Comparison of ENCODE assay signal across 16 cellular contexts in the genomic region with DNA sequence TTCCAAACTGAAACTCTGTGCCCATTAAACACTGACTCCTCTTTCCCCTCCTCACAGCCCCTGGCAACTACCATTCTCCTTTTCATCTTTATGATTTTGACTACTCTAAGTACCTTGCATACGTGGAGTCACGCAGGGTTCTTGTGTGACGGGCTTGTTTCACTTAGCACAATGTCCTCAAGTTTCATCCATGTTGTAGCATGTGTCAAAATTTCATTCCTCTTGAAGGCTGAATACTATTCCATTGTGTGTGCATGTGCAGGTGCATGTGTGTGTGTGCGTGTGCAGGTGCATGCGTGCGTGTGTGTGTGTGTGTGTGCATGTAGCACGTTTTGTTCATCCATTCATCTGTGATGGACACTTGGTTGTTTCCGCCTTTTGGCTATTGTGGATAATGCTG.
A peak's percentile ranks its signal among the peaks of the same experiment; 100 is the strongest.
DNase-seq lines count a peak whose midpoint lies in the region; ATAC-seq and TF ChIP-seq lines count a peak whose summit lies in the region.
"Had no signal": no experiment of that assay in that cellular context is flagged by ENCODE, and none has a peak within 500 bp of the region (broad histone marks: within the 10 kb centered on the region; RNA-seq: fewer than 3 reads in every experiment).

No MANE protein-coding gene starts in this region.

- no peak for DNase-seq in central memory CD8-positive, alpha-beta T cell (ENCODE audit: low spot score in 2 of 2)
- DNase-seq in midbrain (lab: John Stamatoyannopoulos, UW), result no peak
- no peak for DNase-seq in MG63
- no peak for DNase-seq in T-helper 9 cell
- DNase-seq: activated T-cell treated with anti-CD3 and anti-CD28 coated beads for 4 hours, brain microvascular endothelial cell, Calu3, endodermal cell, NCI-H187, NCI-H69, right cardiac atrium, Right ventricle myocardium superior had no signal

- no peak overlapping the region for H3K4me3 Mint-ChIP-seq in central memory CD8-positive, alpha-beta T cell
- H3K4me3 Mint-ChIP-seq: endodermal cell; natural killer cell treated with Interleukin-12 subunit alpha and Interleukin-12 subunit beta and Interleukin-15 and Interleukin-18, amount 100 ng/mL, for 72 hours had no signal

- H3K27ac Mint-ChIP-seq in central memory CD8-positive, alpha-beta T cell (ENCODE audit: low read depth), result peak overlapping the region; percentile 90
- H3K27ac Mint-ChIP-seq: endodermal cell had no signal

- H3K27me3 ChIP-seq in DOHH2 (ENCODE audit: control insufficient read depth, low read length) (no peaks in the 10 kb centered on the region), OCI-LY1 (ENCODE audit: insufficient read depth, low read length) (no peaks in the 10 kb centered on the region), neutrophil (peaks cover 4% of the 10 kb centered on the region), MG63 (no peaks in the 10 kb centered on the region)
- H3K27me3 ChIP-seq: brain microvascular endothelial cell had no signal

- H3K27ac ChIP-seq in DOHH2 (ENCODE audit: low read depth, low read length) (peak overlapping the region; percentile 97), OCI-LY1 (ENCODE audit: low read depth, low read length, poor library complexity, severe bottlenecking) (peak overlapping the region; percentile 91), neutrophil (peak overlapping the region; percentile 100)

- H3K9me2 ChIP-seq in DOHH2 (replicated peaks; ENCODE audit: control insufficient read depth, low read length) (no peaks in the 10 kb centered on the region), OCI-LY1 (ENCODE audit: low read depth, low read length) (no peaks in the 10 kb centered on the region)

- H3K4me2 ChIP-seq in DOHH2 (ENCODE audit: low read length) (peak overlapping the region; percentile 97), OCI-LY1 (ENCODE audit: low read length) (no peak overlapping the region)

- H3K36me3 ChIP-seq in DOHH2 (ENCODE audit: control insufficient read depth, low read length), result peaks cover 7% of the 10 kb centered on the region; the same call in 1 of the 2 replicates
- H3K36me3 ChIP-seq in OCI-LY1 (ENCODE audit: insufficient read depth, low read length), result no peaks in the 10 kb centered on the region
- no peaks in the 10 kb centered on the region for H3K36me3 ChIP-seq in neutrophil
- H3K36me3 ChIP-seq in MG63, result no peaks in the 10 kb centered on the region
- H3K36me3 ChIP-seq: brain microvascular endothelial cell had no signal

- H4K20me1 ChIP-seq in DOHH2 (ENCODE audit: control insufficient read depth, insufficient read depth, low read depth, low read length) (no peaks in the 10 kb centered on the region), OCI-LY1 (ENCODE audit: insufficient read depth, low read length) (no peaks in the 10 kb centered on the region)

- H3F3A ChIP-seq in DOHH2 (ENCODE audit: control insufficient read depth, insufficient read depth), result peaks cover 31% of the 10 kb centered on the region
- H3F3A ChIP-seq in OCI-LY1 (ENCODE audit: insufficient read depth, low read length), result 0 out of 2 replicates have a peak, but pooled peaks cover 6% of the 10 kb centered on the region

- H3K9me3 Mint-ChIP-seq in central memory CD8-positive, alpha-beta T cell, result no peaks in the 10 kb centered on the region
- H3K9me3 Mint-ChIP-seq: endodermal cell; natural killer cell treated with Interleukin-12 subunit alpha and Interleukin-12 subunit beta and Interleukin-15 and Interleukin-18, amount 100 ng/mL, for 72 hours had no signal

- H3K4me1 ChIP-seq in DOHH2 (ENCODE audit: control insufficient read depth, low read length), result peaks cover 91% of the 10 kb centered on the region
- peaks cover 69% of the 10 kb centered on the region for H3K4me1 ChIP-seq in OCI-LY1 (ENCODE audit: insufficient read depth, low read length, severe bottlenecking)
- H3K4me1 ChIP-seq in neutrophil (ENCODE audit: control insufficient read depth in 1 of 2, insufficient read depth in 1 of 2, low read depth in 1 of 2, low read length in 1 of 2), result peaks cover 55 to 58% of the 10 kb centered on the region in 2 experiments

- peak overlapping the region; percentile 62; the same call in 1 of the 2 replicates for H3K4me3 ChIP-seq in DOHH2 (ENCODE audit: low read length)
- H3K4me3 ChIP-seq in OCI-LY1 (ENCODE audit: low read depth, low read length, poor library complexity, severe bottlenecking), result no peak overlapping the region
- H3K4me3 ChIP-seq in neutrophil (ENCODE audit: low read depth in 1 of 2, low read length in 1 of 2), result no peak overlapping the region
- no peak overlapping the region for H3K4me3 ChIP-seq in MG63

- H2AFZ ChIP-seq in OCI-LY1 (ENCODE audit: low read length), result no peak overlapping the region

- H3K27me3 Mint-ChIP-seq in central memory CD8-positive, alpha-beta T cell, result no peaks in the 10 kb centered on the region
- H3K27me3 Mint-ChIP-seq: natural killer cell treated with Interleukin-12 subunit alpha and Interleukin-12 subunit beta and Interleukin-15 and Interleukin-18, amount 100 ng/mL, for 72 hours had no signal

- H3K79me2 ChIP-seq in DOHH2 (ENCODE audit: control insufficient read depth, low read length) (peaks cover 23% of the 10 kb centered on the region), OCI-LY1 (ENCODE audit: insufficient read depth, low read length) (no peaks in the 10 kb centered on the region)

- TF ChIP-seq CTCF in DOHH2 (IDR thresholded peaks at IDR 0.05; ENCODE audit: low read depth, low read length, poor library complexity, severe bottlenecking) (no peak), OCI-LY1 (IDR thresholded peaks at IDR 0.05; ENCODE audit: low read length) (no peak), neutrophil (IDR thresholded peaks at IDR 0.05) (no peak)

- H3K9me3 ChIP-seq in DOHH2 (ENCODE audit: control insufficient read depth, insufficient read depth, low read length) (no peaks in the 10 kb centered on the region), OCI-LY1 (ENCODE audit: low read length) (no peaks in the 10 kb centered on the region), neutrophil (no peaks in the 10 kb centered on the region), MG63 (no peaks in the 10 kb centered on the region)

- no peak overlapping the region for H3K9ac ChIP-seq in OCI-LY1 (ENCODE audit: low read length)

- peaks cover 51% of the 10 kb centered on the region for H3K4me1 Mint-ChIP-seq in central memory CD8-positive, alpha-beta T cell

- ATAC-seq in central memory CD8-positive, alpha-beta T cell (replicated peaks; ENCODE audit: extremely low read depth, poor library complexity, severe bottlenecking), result no peak
- ATAC-seq: natural killer cell treated with Interleukin-12 subunit alpha and Interleukin-12 subunit beta and Interleukin-15 and Interleukin-18, amount 100 ng/mL, for 72 hours; right cardiac atrium had no signal

- peaks cover 10% of the 10 kb centered on the region for H3K36me3 Mint-ChIP-seq in central memory CD8-positive, alpha-beta T cell (ENCODE audit: insufficient read depth)
- H3K36me3 Mint-ChIP-seq: natural killer cell treated with Interleukin-12 subunit alpha and Interleukin-12 subunit beta and Interleukin-15 and Interleukin-18, amount 100 ng/mL, for 72 hours had no signal
